Comparison of ENCODE assay signal across 17 cellular contexts in genomic region chr5:73066466-73066865, GRCh38. TPM values are rescaled to one million over a fixed set of nuclear protein-coding genes. Genes with fewer than 3 reads are reported as not detected.
DNase-seq lines count a peak whose midpoint lies in the region; ATAC-seq lines count a peak whose summit lies in the region.
"Had no signal": no experiment of that assay in that cellular context is flagged by ENCODE, and none has a peak within 500 bp of the region (broad histone marks: within the 10 kb centered on the region; RNA-seq: fewer than 3 reads in every experiment).

No MANE protein-coding gene starts in this region.

- CTCF ChIA-PET in activated CD8-positive, alpha-beta memory T cell treated with anti-CD3 and anti-CD28 coated beads, Interleukin-2, amount 10 ng/mL, durations not matched to agents 7 days and 5 days (lab: Charles Lee), result no interaction called here

- no peaks in the 10 kb centered on the region for H3K36me3 Mint-ChIP-seq in activated CD8-positive, alpha-beta memory T cell treated with anti-CD3 and anti-CD28 coated beads, Interleukin-2, amount 10 ng/mL, durations not matched to agents 7 days and 5 days
- no peaks in the 10 kb centered on the region for H3K36me3 Mint-ChIP-seq in stimulated activated effector memory CD8-positive, alpha-beta T cell treated with anti-CD3 and anti-CD28 coated beads, Interleukin-12 subunit alpha, Interleukin-12 subunit beta, amount 100 ng/mL, for 72 hours
- H3K36me3 Mint-ChIP-seq: natural killer cell treated with Interleukin-12 subunit alpha and Interleukin-12 subunit beta and Interleukin-15 and Interleukin-18, amount 100 ng/mL, for 72 hours had no signal

- peak; percentile 42 for ATAC-seq in activated CD8-positive, alpha-beta memory T cell treated with anti-CD3 and anti-CD28 coated beads, Interleukin-2, amount 10 ng/mL, durations not matched to agents 7 days and 5 days
- peak; percentile 49 for ATAC-seq in stimulated activated effector memory CD8-positive, alpha-beta T cell treated with anti-CD3 and anti-CD28 coated beads, Interleukin-12 subunit alpha, Interleukin-12 subunit beta, amount 100 ng/mL, for 72 hours
- ATAC-seq: A549; natural killer cell treated with Interleukin-12 subunit alpha and Interleukin-12 subunit beta and Interleukin-15 and Interleukin-18, amount 100 ng/mL, for 72 hours had no signal

- H3K4me3 Mint-ChIP-seq in activated CD8-positive, alpha-beta memory T cell treated with anti-CD3 and anti-CD28 coated beads, Interleukin-2, amount 10 ng/mL, durations not matched to agents 7 days and 5 days, result no peak overlapping the region
- no peak overlapping the region for H3K4me3 Mint-ChIP-seq in stimulated activated effector memory CD8-positive, alpha-beta T cell treated with anti-CD3 and anti-CD28 coated beads, Interleukin-12 subunit alpha, Interleukin-12 subunit beta, amount 100 ng/mL, for 72 hours
- H3K4me3 Mint-ChIP-seq: natural killer cell treated with Interleukin-12 subunit alpha and Interleukin-12 subunit beta and Interleukin-15 and Interleukin-18, amount 100 ng/mL, for 72 hours; T-helper 1 cell treated with Interleukin-12 subunit alpha and Interleukin-12 subunit beta and Interleukin-4 antibody, amounts not matched to agents 30 μg/mL and 1 μg/mL, for 36 hours had no signal

- no peak overlapping the region for H3K27ac Mint-ChIP-seq in activated CD8-positive, alpha-beta memory T cell treated with anti-CD3 and anti-CD28 coated beads, Interleukin-2, amount 10 ng/mL, durations not matched to agents 7 days and 5 days
- H3K27ac Mint-ChIP-seq in stimulated activated effector memory CD8-positive, alpha-beta T cell treated with anti-CD3 and anti-CD28 coated beads, Interleukin-12 subunit alpha, Interleukin-12 subunit beta, amount 100 ng/mL, for 72 hours, result no peak overlapping the region
- H3K27ac Mint-ChIP-seq: natural killer cell treated with Interleukin-12 subunit alpha and Interleukin-12 subunit beta and Interleukin-15 and Interleukin-18, amount 100 ng/mL, for 72 hours; T-helper 1 cell treated with Interleukin-12 subunit alpha and Interleukin-12 subunit beta and Interleukin-4 antibody, amounts not matched to agents 30 μg/mL and 1 μg/mL, for 36 hours had no signal

- no peaks in the 10 kb centered on the region for H3K9me3 Mint-ChIP-seq in activated CD8-positive, alpha-beta memory T cell treated with anti-CD3 and anti-CD28 coated beads, Interleukin-2, amount 10 ng/mL, durations not matched to agents 7 days and 5 days (ENCODE audit: low read depth)
- H3K9me3 Mint-ChIP-seq in stimulated activated effector memory CD8-positive, alpha-beta T cell treated with anti-CD3 and anti-CD28 coated beads, Interleukin-12 subunit alpha, Interleukin-12 subunit beta, amount 100 ng/mL, for 72 hours, result no peaks in the 10 kb centered on the region
- H3K9me3 Mint-ChIP-seq: natural killer cell treated with Interleukin-12 subunit alpha and Interleukin-12 subunit beta and Interleukin-15 and Interleukin-18, amount 100 ng/mL, for 72 hours; T-helper 1 cell treated with Interleukin-12 subunit alpha and Interleukin-12 subunit beta and Interleukin-4 antibody, amounts not matched to agents 30 μg/mL and 1 μg/mL, for 36 hours had no signal

- peak; percentile 41 for DNase-seq in activated CD8-positive, alpha-beta memory T cell treated with anti-CD3 and anti-CD28 coated beads, Interleukin-2, amount 10 ng/mL, durations not matched to agents 7 days and 5 days
- no peak for DNase-seq in activated CD8-positive, alpha-beta memory T cell treated with anti-CD3 and anti-CD28 coated beads, Interleukin-2, amount 50 U/mL, for 48 hours
- DNase-seq in SK-MEL-5 (ENCODE audit: low read depth, low spot score) (peak; percentile 59), fibroblast of peridontal ligament (ENCODE audit: extremely low read depth) (peak; percentile 63), NCI-H2107 (lab: John Stamatoyannopoulos, UW) (no peak), DMS153 (lab: John Stamatoyannopoulos, UW) (no peak), NCI-H748 (lab: John Stamatoyannopoulos, UW; ENCODE audit: unreplicated experiment) (no peak)
- no peak for DNase-seq in stimulated activated effector memory CD8-positive, alpha-beta T cell treated with anti-CD3 and anti-CD28 coated beads, Interleukin-12 subunit alpha, Interleukin-12 subunit beta, amount 100 ng/mL, for 72 hours (ENCODE audit: low spot score in 2 of 2)
- DNase-seq: activated CD4-positive, CD25-positive, alpha-beta regulatory T cell treated with anti-CD3 and anti-CD28 coated beads, Interleukin-2, amount 50 U/mL, for 72 hours; erythroblast; NCI-H2029; NCI-H748 treated with DMSO at 0.1 percent for 48 hours; retina; stimulated activated CD4-positive, alpha-beta T cell treated with anti-CD3 and anti-CD28 coated beads, Interleukin-1b, Interleukin-23, amount 100 ng/mL, for 48 hours had no signal

- in situ Hi-C loops in SK-MEL-5 (cut with HindIII; ENCODE audit: low pct_unique_long_range_greater_than_20kb, low sequenced_read_pairs), result no loop called here

- peaks cover 4% of the 10 kb centered on the region for H3K4me1 Mint-ChIP-seq in activated CD8-positive, alpha-beta memory T cell treated with anti-CD3 and anti-CD28 coated beads, Interleukin-2, amount 10 ng/mL, durations not matched to agents 7 days and 5 days
- no peaks in the 10 kb centered on the region for H3K4me1 Mint-ChIP-seq in stimulated activated effector memory CD8-positive, alpha-beta T cell treated with anti-CD3 and anti-CD28 coated beads, Interleukin-12 subunit alpha, Interleukin-12 subunit beta, amount 100 ng/mL, for 72 hours

- no peaks in the 10 kb centered on the region for H3K27me3 Mint-ChIP-seq in activated CD8-positive, alpha-beta memory T cell treated with anti-CD3 and anti-CD28 coated beads, Interleukin-2, amount 10 ng/mL, durations not matched to agents 7 days and 5 days
- H3K27me3 Mint-ChIP-seq: natural killer cell treated with Interleukin-12 subunit alpha and Interleukin-12 subunit beta and Interleukin-15 and Interleukin-18, amount 100 ng/mL, for 72 hours had no signal

RNA-seq across cellular contexts. Expression of gene TMEM171, which starts 53.9 kb away (rescaled TPM):
- not detected for total RNA-seq in activated CD8-positive, alpha-beta memory T cell treated with anti-CD3 and anti-CD28 coated beads, Interleukin-2, amount 10 ng/mL, durations not matched to agents 7 days and 5 days
- total RNA-seq in SK-MEL-5 (2014; rRNA removed; shearing (Covaris generic)), result 4.6 and 4.8 TPM in 2 replicates
- polyA plus RNA-seq in SK-MEL-5 (2015; cell fraction: cytosol; rRNA removed), result 3.7 and 8.6 TPM in 2 replicates
- polyA plus RNA-seq in SK-MEL-5 (2015; cell fraction: nucleus; rRNA removed), result 2.9 and 5.0 TPM in 2 replicates

Comparison
In these comparisons a context has a peak if more than half of its experiments do, and no peak if none do; other contexts are left out.
1. DNase-seq: peak in activated CD8-positive, alpha-beta memory T cell treated with anti-CD3 and anti-CD28 coated beads, Interleukin-2, amount 10 ng/mL, durations not matched to agents 7 days and 5 days (single experiment), SK-MEL-5 (single experiment) and fibroblast of peridontal ligament (single experiment); none in activated CD8-positive, alpha-beta memory T cell treated with anti-CD3 and anti-CD28 coated beads, Interleukin-2, amount 50 U/mL, for 48 hours (single experiment), stimulated activated effector memory CD8-positive, alpha-beta T cell treated with anti-CD3 and anti-CD28 coated beads, Interleukin-12 subunit alpha, Interleukin-12 subunit beta, amount 100 ng/mL, for 72 hours (0 of 2), NCI-H2107 (single experiment), DMS153 (single experiment) and NCI-H748 (single experiment).